ENCODE assay signal across 28 cellular contexts in genomic region chr3:31432897-31433678, GRCh38.
DNase-seq lines count a peak whose midpoint lies in the region; ATAC-seq and TF ChIP-seq lines count a peak whose summit lies in the region.
"Had no signal": no experiment of that assay in that cellular context is flagged by ENCODE, and none has a peak within 500 bp of the region (broad histone marks: within the 10 kb centered on the region; RNA-seq: fewer than 3 reads in every experiment).

No MANE protein-coding gene starts in this region.

- H2AK5ac ChIP-seq in trophoblast cell (ENCODE audit: low read length): no peak overlapping the region

- CTCF ChIA-PET in Caco-2 (lab: Charles Lee): no interaction called here

- H3K79me2 ChIP-seq in trophoblast cell (ENCODE audit: control insufficient read depth, insufficient read depth, low read length, poor library complexity): no peaks in the 10 kb centered on the region

- no peaks in the 10 kb centered on the region for H3K79me1 ChIP-seq in trophoblast cell (ENCODE audit: low read length)

- H3K9me3 Mint-ChIP-seq in Caco-2 (ENCODE audit: unreplicated experiment): peaks cover 47% of the 10 kb centered on the region

- no peak overlapping the region for H4K91ac ChIP-seq in trophoblast cell (ENCODE audit: low read depth, low read length)

- H3K27me3 ChIP-seq in trophoblast cell (ENCODE audit: insufficient read depth, low read length) (no peaks in the 10 kb centered on the region), Caco-2 (replicated peaks; ENCODE audit: control insufficient read depth, insufficient read depth, low read length) (no peaks in the 10 kb centered on the region), left ventricle myocardium inferior (ENCODE audit: low read depth) (no peaks in the 10 kb centered on the region)
- H3K27me3 ChIP-seq: body of pancreas, stomach had no signal

- H3K4me1 Mint-ChIP-seq in Caco-2 (ENCODE audit: low read depth, unreplicated experiment): no peaks in the 10 kb centered on the region
- H3K4me1 Mint-ChIP-seq: endodermal cell, nephron had no signal

- no TSS peak for BruUV-seq in Caco-2 (replicated peaks; lab: Mats Ljungman, UMichigan)

- no peak overlapping the region for H2BK5ac ChIP-seq in trophoblast cell (ENCODE audit: low read depth, low read length, poor library complexity)

- H3K27me3 Mint-ChIP-seq in Caco-2 (ENCODE audit: insufficient read depth, unreplicated experiment): no peaks in the 10 kb centered on the region
- H3K27me3 Mint-ChIP-seq: activated naive CD8-positive, alpha-beta T cell; progenitor cell of endocrine pancreas; type B pancreatic cell had no signal

- H3K4me3 ChIP-seq in trophoblast cell (ENCODE audit: low read depth, low read length) (no peak overlapping the region), Caco-2 (ENCODE audit: low read depth, low read length) (no peak overlapping the region), left ventricle myocardium inferior (no peak overlapping the region)
- H3K4me3 ChIP-seq: body of pancreas, HAP-1, smooth muscle cell, stomach had no signal

- no peak overlapping the region for H3K9ac ChIP-seq in trophoblast cell (ENCODE audit: low read length)

- no peak overlapping the region for H3K27ac Mint-ChIP-seq in Caco-2 (ENCODE audit: unreplicated experiment)
- H3K27ac Mint-ChIP-seq: activated naive CD8-positive, alpha-beta T cell; CD8-positive, alpha-beta memory T cell; endodermal cell; progenitor cell of endocrine pancreas; T-helper 1 cell treated with Interleukin-12 subunit alpha and Interleukin-12 subunit beta and Interleukin-4 antibody, amounts not matched to agents 30 μg/mL and 1 μg/mL, for 36 hours; type B pancreatic cell had no signal

- no CpG with 5 or more reads among the region's 7 CpGs for WGBS in trophoblast cell (ENCODE audit: extremely low coverage, insufficient coverage, insufficient read length)

- H4K12ac ChIP-seq in trophoblast cell (ENCODE audit: low read depth, low read length): no peak overlapping the region

- no peak overlapping the region for H2BK12ac ChIP-seq in trophoblast cell (ENCODE audit: low read length)

- H3K14ac ChIP-seq in trophoblast cell (ENCODE audit: low read length): no peak overlapping the region

- H3K4me1 ChIP-seq in trophoblast cell (ENCODE audit: control insufficient read depth in 1 of 2, insufficient read depth in 2 of 2, low read length in 2 of 2) (peaks cover 0 to 3% of the 10 kb centered on the region in 2 experiments), Caco-2 (no peaks in the 10 kb centered on the region), left ventricle myocardium inferior (no peaks in the 10 kb centered on the region)
- H3K4me1 ChIP-seq: body of pancreas, HAP-1, stomach had no signal

- no peaks in the 10 kb centered on the region for H3K36me3 Mint-ChIP-seq in Caco-2 (ENCODE audit: insufficient read depth, unreplicated experiment)

- no peak overlapping the region for H3K4me3 Mint-ChIP-seq in Caco-2 (ENCODE audit: unreplicated experiment)
- H3K4me3 Mint-ChIP-seq: activated naive CD8-positive, alpha-beta T cell; CD8-positive, alpha-beta memory T cell; endodermal cell; nephron; T-helper 1 cell treated with Interleukin-12 subunit alpha and Interleukin-12 subunit beta and Interleukin-4 antibody, amounts not matched to agents 30 μg/mL and 1 μg/mL, for 36 hours; type B pancreatic cell had no signal

- no peak overlapping the region for H2AFZ ChIP-seq in trophoblast cell (ENCODE audit: insufficient read depth, low read length, poor library complexity)

- H3K23ac ChIP-seq in trophoblast cell (ENCODE audit: low read length): no peak overlapping the region

- H3K4me2 ChIP-seq in trophoblast cell (ENCODE audit: low read length): no peak overlapping the region
- H3K4me2 ChIP-seq: smooth muscle cell had no signal

- no peak overlapping the region for H3K27ac ChIP-seq in trophoblast cell (ENCODE audit: low read depth, low read length)
- H3K27ac ChIP-seq in left ventricle myocardium inferior (replicated peaks): no peak overlapping the region
- H3K27ac ChIP-seq: body of pancreas, HL-60, stomach had no signal

- peak; percentile 28 for ATAC-seq in HG03442 (IDR thresholded peaks at IDR 0.05; ENCODE audit: unreplicated experiment)
- no peak for ATAC-seq in GM21717 (IDR thresholded peaks at IDR 0.05; ENCODE audit: unreplicated experiment)
- ATAC-seq: body of pancreas, left cardiac atrium had no signal

- H2BK120ac ChIP-seq in trophoblast cell (ENCODE audit: insufficient read depth, low read length, poor library complexity): no peak overlapping the region

- H4K8ac ChIP-seq in trophoblast cell (ENCODE audit: low read depth, low read length): no peak overlapping the region

- H3K9me3 ChIP-seq in trophoblast cell (ENCODE audit: insufficient read depth, low read depth, low read length) (no peaks in the 10 kb centered on the region), Caco-2 (peaks cover 21% of the 10 kb centered on the region), left ventricle myocardium inferior (replicated peaks) (peaks cover 31% of the 10 kb centered on the region)
- H3K9me3 ChIP-seq: HAP-1 had no signal

- intact Hi-C loops in Caco-2 (cut with micrococcal nuclease; ENCODE audit: unreplicated experiment): no loop called here
- intact Hi-C loops in left ventricle myocardium inferior (cut with micrococcal nuclease): no loop called here

- TF ChIP-seq CTCF in Caco-2 (IDR thresholded peaks at IDR 0.05; ENCODE audit: insufficient read depth in 1 of 2, low read depth in 1 of 2, low read length in 1 of 2, severe bottlenecking in 1 of 2, unreplicated experiment in 1 of 2) (no peak), left ventricle myocardium inferior (IDR thresholded peaks at IDR 0.05; ENCODE audit: borderline replicate concordance) (no peak)

- H3K4ac ChIP-seq in trophoblast cell (ENCODE audit: low read depth, low read length): no peak overlapping the region

- H3K36me3 ChIP-seq in trophoblast cell (ENCODE audit: control insufficient read depth in 1 of 2, insufficient read depth in 2 of 2, low read length in 2 of 2) (no peaks in the 10 kb centered on the region), Caco-2 (ENCODE audit: control insufficient read depth, insufficient read depth, low read length) (no peaks in the 10 kb centered on the region), left ventricle myocardium inferior (no peaks in the 10 kb centered on the region)
- H3K36me3 ChIP-seq: HAP-1, stomach had no signal

- DNase-seq in astrocyte of the hippocampus (ENCODE audit: low read depth, low spot score) (peak; percentile 27), glomerular endothelial cell (ENCODE audit: extremely low read depth, low read depth, low spot score) (peak; percentile 14), trophoblast cell (no peak), Caco-2 (no peak), left ventricle myocardium inferior (no peak)
- DNase-seq: activated CD4-positive, alpha-beta T cell treated with anti-CD3 and anti-CD28 coated beads for 48 hours; AML-193; body of pancreas; CD8-positive, alpha-beta memory T cell; DMS79; endodermal cell; left cardiac atrium; midbrain; NCI-H2171 treated with DMSO at 0.1 percent for 48 hours; NCI-H69; OCI-M1; stimulated activated CD4-positive, alpha-beta T cell treated with anti-CD3 and anti-CD28 coated beads, Interleukin-4, amount 100 ng/mL, for 4 hours; stomach had no signal

- no peak overlapping the region for H3K18ac ChIP-seq in trophoblast cell (ENCODE audit: low read length)

- POLR2A ChIA-PET in Caco-2 (lab: Charles Lee): no interaction called here

Comparison
In these comparisons a context has a peak if more than half of its experiments do, and no peak if none do; other contexts are left out.
1. DNase-seq: peak in astrocyte of the hippocampus (single experiment) and glomerular endothelial cell (single experiment); none in trophoblast cell (0 of 2), Caco-2 (0 of 2) and left ventricle myocardium inferior (single experiment).